Comparison of ENCODE assay signal across 12 cellular contexts in genomic region chr2:113018509-113018908, GRCh38. TPM values are rescaled to one million over a fixed set of nuclear protein-coding genes. Genes with fewer than 3 reads are reported as not detected.
"Had no signal": no experiment of that assay in that cellular context is flagged by ENCODE, and none has a peak within 500 bp of the region (broad histone marks: within the 10 kb centered on the region; RNA-seq: fewer than 3 reads in every experiment).

No MANE protein-coding gene starts in this region.

- H3K36me3 ChIP-seq: HAP-1 had no signal

- H3K27ac ChIP-seq: GM23248 had no signal

- H3K4me3 ChIP-seq: GM23248, GM23338, HAP-1 had no signal

- H2AFZ ChIP-seq: GM23248, GM23338 had no signal

- H3K4me2 ChIP-seq: GM23338 had no signal

- H3K9me3 ChIP-seq: HAP-1 had no signal

- FAIRE-seq: H1, H54 had no signal

- ATAC-seq: GM23338, HCT116 had no signal

- H3K4me1 ChIP-seq: HAP-1 had no signal

- DNase-seq: GM23248, GOT3, H7, H9, HCEC 1CT, HFFc6 had no signal

- H3K9ac ChIP-seq: GM23248 had no signal

RNA-seq across cellular contexts. Expression of gene IL36A, which starts 13.2 kb away (rescaled TPM):
- total RNA-seq: GM23248, GM23338, H1, H4, H7, H9, HFFc6 had no signal
- polyA plus RNA-seq: GM23248, GM23338, H1 had no signal

RNA-seq across cellular contexts. Expression of gene IL36B, which starts 34.2 kb away (rescaled TPM):
- total RNA-seq: GM23248, GM23338, H1, H4, H7, H9, HFFc6 had no signal
- polyA plus RNA-seq: GM23248, GM23338, H1 had no signal

RNA-seq across cellular contexts. Expression of gene IL36RN, which starts 40.5 kb away (rescaled TPM):
- total RNA-seq: GM23248, GM23338, H1, H4, H7, H9, HFFc6 had no signal
- polyA plus RNA-seq: GM23248, GM23338, H1 had no signal

RNA-seq across cellular contexts. Expression of gene IL36G, which starts 40.7 kb away (rescaled TPM):
- total RNA-seq: GM23248, GM23338, H1, H4, H7, H9, HFFc6 had no signal
- polyA plus RNA-seq: GM23248, GM23338 had no signal

RNA-seq across cellular contexts. Expression of gene IL1F10, which starts 49.3 kb away (rescaled TPM):
- total RNA-seq: GM23248, GM23338, H1, H4, H7, H9, HFFc6 had no signal
- polyA plus RNA-seq: GM23248, GM23338, H1 had no signal
